ENCODE assay signal across 1 cellular context in the genomic region with DNA sequence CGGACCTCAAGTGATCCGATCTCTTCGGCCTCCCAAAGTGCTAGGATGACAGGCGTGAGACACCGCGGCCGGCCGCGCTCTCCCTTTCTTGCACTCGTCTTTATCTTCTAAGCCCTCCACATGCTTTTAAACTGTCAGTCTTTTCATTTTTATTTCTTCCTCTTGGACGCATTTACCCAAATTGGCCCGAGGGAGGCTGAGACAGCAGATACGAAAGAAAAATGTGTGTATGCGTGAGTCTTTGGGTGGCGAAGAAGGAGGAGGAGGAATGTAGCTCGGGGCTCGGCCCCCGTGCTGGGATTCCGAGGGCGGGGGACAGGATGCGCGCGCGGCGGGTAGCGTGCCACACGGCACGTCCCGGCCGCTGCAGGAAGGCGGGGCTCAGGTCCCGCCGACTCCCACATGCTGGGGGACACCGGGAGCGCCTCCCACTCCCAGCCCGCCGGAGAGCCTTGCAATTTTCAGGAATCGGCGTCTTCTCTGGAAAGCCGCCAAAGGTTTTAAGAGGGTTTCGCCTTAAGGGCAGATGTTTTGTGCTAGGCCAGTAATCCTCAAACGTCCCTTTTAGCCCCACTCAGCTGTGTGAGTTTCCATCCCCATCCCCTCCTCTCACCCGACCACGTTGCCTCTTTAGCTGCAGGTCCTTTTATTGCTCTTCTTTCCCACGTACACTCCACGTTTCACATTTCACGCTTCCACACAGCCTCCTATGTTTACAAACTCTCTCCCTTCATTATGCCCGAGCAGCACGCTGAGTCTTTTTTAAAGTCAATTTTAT.
TF ChIP-seq lines count a peak whose summit lies in the region.

No MANE protein-coding gene starts in this region.

TF ChIP-seq in K562, 482 proteins besides CTCF, POLR2A, EP300 and RAD21 (continued from another document and continues in another):
- TF ChIP-seq TRIM25 (IDR thresholded peaks at IDR 0.05; ENCODE audit: borderline replicate concordance) (no peak), PURB (CRISPR knock-in tag; IDR thresholded peaks at IDR 0.05; ENCODE audit: low read depth) (no peak), BDP1 (IDR thresholded peaks at IDR 0.05; ENCODE audit: insufficient read depth, insufficient read length) (no peak), NFXL1 (CRISPR knock-in tag; IDR thresholded peaks at IDR 0.05) (no peak), NR2F6 (CRISPR knock-in tag; IDR thresholded peaks at IDR 0.05) (no peak), HNRNPLL (IDR thresholded peaks at IDR 0.05; ENCODE audit: low read depth, low read length, poor library complexity, severe bottlenecking) (peak; percentile 68), SUPT5H (IDR thresholded peaks at IDR 0.05) (peak; percentile 65), RAD51 (IDR thresholded peaks at IDR 0.05; ENCODE audit: borderline replicate concordance, low read depth) (no peak), EWSR1 (IDR thresholded peaks at IDR 0.05; ENCODE audit: borderline replicate concordance, low read depth, partially characterized antibody) (no peak), FUS (optimal IDR thresholded peaks at IDR 0.05; ENCODE audit: low read depth, low read length) (no peak), NFATC3 (IDR thresholded peaks at IDR 0.05) (no peak), HDAC6 (IDR thresholded peaks at IDR 0.05; ENCODE audit: low read depth, low read length) (no peak), ESRRA (IDR thresholded peaks at IDR 0.05; ENCODE audit: borderline replicate concordance, low read depth) (no peak), CBX1 (IDR thresholded peaks at IDR 0.05; ENCODE audit: low read depth) (no peak), NRF1 (conservative IDR thresholded peaks at IDR 0.05 in 1 of 2, IDR thresholded peaks at IDR 0.05 in 1 of 2) (peak; percentile 86 to 88), HDAC1 (IDR thresholded peaks at IDR 0.05) (no peak; a peak in 1 of 4 replicates), PRMT5 (CRISPR knock-in tag; IDR thresholded peaks at IDR 0.05) (no peak), HCFC1 (IDR thresholded peaks at IDR 0.05; ENCODE audit: low read depth, low read length) (no peak), SMAD2 (IDR thresholded peaks at IDR 0.05; ENCODE audit: low read depth, low read length) (no peak), MYNN (IDR thresholded peaks at IDR 0.05) (no peak), MYNN (CRISPR knock-in tag; IDR thresholded peaks at IDR 0.05) (no peak), ZNF408 (CRISPR knock-in tag; IDR thresholded peaks at IDR 0.05; ENCODE audit: low read depth) (no peak), JUNB (CRISPR knock-in tag; conservative IDR thresholded peaks at IDR 0.05) (no peak), HEY1 (CRISPR knock-in tag; IDR thresholded peaks at IDR 0.05; ENCODE audit: borderline replicate concordance) (no peak), ZNF133 (CRISPR knock-in tag; IDR thresholded peaks at IDR 0.05) (no peak), RBM25 (IDR thresholded peaks at IDR 0.05; ENCODE audit: low read depth, low read length, severe bottlenecking) (no peak), KDM1A (IDR thresholded peaks at IDR 0.05) (peak in 1 of 2 experiments; percentile 7; a peak in 2 of 4 replicates), SFPQ (IDR thresholded peaks at IDR 0.05; ENCODE audit: low read depth, low read length) (no peak), YBX1 (IDR thresholded peaks at IDR 0.05) (no peak), LARP7 (IDR thresholded peaks at IDR 0.05) (no peak), SIN3B (IDR thresholded peaks at IDR 0.05; ENCODE audit: low read depth) (no peak), USF1 (CRISPR knock-in tag; IDR thresholded peaks at IDR 0.05) (no peak), POLR2H (tag; IDR thresholded peaks at IDR 0.05; ENCODE audit: low read depth) (no peak), NEUROD1 (IDR thresholded peaks at IDR 0.05; ENCODE audit: borderline replicate concordance, low read depth, low read length, partially characterized antibody) (peak; percentile 8), FOXA1 (IDR thresholded peaks at IDR 0.05; ENCODE audit: borderline replicate concordance) (no peak), CEBPZ (IDR thresholded peaks at IDR 0.05; ENCODE audit: borderline replicate concordance, low read depth, low read length) (no peak), TAF1 (IDR thresholded peaks at IDR 0.05; ENCODE audit: control insufficient read depth, extremely low read depth, insufficient read depth, low read length, severe bottlenecking) (no peak), MAFF (IDR thresholded peaks at IDR 0.05; ENCODE audit: low read length) (no peak), SMC3 (conservative IDR thresholded peaks at IDR 0.05; ENCODE audit: insufficient read depth, low read depth, low read length) (no peak), CREB1 (IDR thresholded peaks at IDR 0.05) (no peak), CREB1 (CRISPR knock-in tag; IDR thresholded peaks at IDR 0.05) (no peak), U2AF1 (optimal IDR thresholded peaks at IDR 0.05; ENCODE audit: low read depth, low read length) (no peak), PHF21A (IDR thresholded peaks at IDR 0.05; ENCODE audit: borderline replicate concordance, low read depth) (no peak), NELFE (IDR thresholded peaks at IDR 0.05; ENCODE audit: insufficient read depth, insufficient read length) (no peak), ZKSCAN3 (CRISPR knock-in tag; IDR thresholded peaks at IDR 0.05) (no peak), KDM5B (IDR thresholded peaks at IDR 0.05; ENCODE audit: insufficient replicate concordance, low read depth, low read length) (no peak), ZNF778 (CRISPR knock-in tag; IDR thresholded peaks at IDR 0.05) (no peak), ZKSCAN1 (IDR thresholded peaks at IDR 0.05; ENCODE audit: low read depth, low read length) (no peak), GATAD2A (IDR thresholded peaks at IDR 0.05) (no peak), NR2C1 (IDR thresholded peaks at IDR 0.05) (no peak), NR2C1 (tag; IDR thresholded peaks at IDR 0.05) (no peak), KLF6 (CRISPR knock-in tag; IDR thresholded peaks at IDR 0.05; ENCODE audit: borderline replicate concordance) (no peak), RBFOX2 (IDR thresholded peaks at IDR 0.05; ENCODE audit: low read depth, low read length) (peak; percentile 85), RBM22 (IDR thresholded peaks at IDR 0.05; ENCODE audit: low read depth, low read length, poor library complexity, severe bottlenecking) (no peak), NCOA1 (IDR thresholded peaks at IDR 0.05; ENCODE audit: low read depth) (no peak), CCNT2 (IDR thresholded peaks at IDR 0.05; ENCODE audit: borderline replicate concordance, extremely low read depth, insufficient read length, low read depth, low read length) (peak; percentile 96), ZNF445 (CRISPR knock-in tag; IDR thresholded peaks at IDR 0.05; ENCODE audit: low read depth) (no peak), RNF2 (IDR thresholded peaks at IDR 0.05) (peak; percentile 75), ZNF512 (tag; IDR thresholded peaks at IDR 0.05) (no peak), KDM4B (IDR thresholded peaks at IDR 0.05; ENCODE audit: borderline replicate concordance in 2 of 2, low read depth in 1 of 2) (no peak), STAG1 (CRISPR knock-in tag; IDR thresholded peaks at IDR 0.05; ENCODE audit: borderline replicate concordance) (no peak)
- TF ChIP-seq, protein P1, sequence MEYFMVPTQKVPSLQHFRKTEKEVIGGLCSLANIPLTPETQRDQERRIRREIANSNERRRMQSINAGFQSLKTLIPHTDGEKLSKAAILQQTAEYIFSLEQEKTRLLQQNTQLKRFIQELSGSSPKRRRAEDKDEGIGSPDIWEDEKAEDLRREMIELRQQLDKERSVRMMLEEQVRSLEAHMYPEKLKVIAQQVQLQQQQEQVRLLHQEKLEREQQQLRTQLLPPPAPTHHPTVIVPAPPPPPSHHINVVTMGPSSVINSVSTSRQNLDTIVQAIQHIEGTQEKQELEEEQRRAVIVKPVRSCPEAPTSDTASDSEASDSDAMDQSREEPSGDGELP (CRISPR knock-in tag; IDR thresholded peaks at IDR 0.05; ENCODE audit: borderline replicate concordance): peak; percentile 80
- TF ChIP-seq, protein P2, sequence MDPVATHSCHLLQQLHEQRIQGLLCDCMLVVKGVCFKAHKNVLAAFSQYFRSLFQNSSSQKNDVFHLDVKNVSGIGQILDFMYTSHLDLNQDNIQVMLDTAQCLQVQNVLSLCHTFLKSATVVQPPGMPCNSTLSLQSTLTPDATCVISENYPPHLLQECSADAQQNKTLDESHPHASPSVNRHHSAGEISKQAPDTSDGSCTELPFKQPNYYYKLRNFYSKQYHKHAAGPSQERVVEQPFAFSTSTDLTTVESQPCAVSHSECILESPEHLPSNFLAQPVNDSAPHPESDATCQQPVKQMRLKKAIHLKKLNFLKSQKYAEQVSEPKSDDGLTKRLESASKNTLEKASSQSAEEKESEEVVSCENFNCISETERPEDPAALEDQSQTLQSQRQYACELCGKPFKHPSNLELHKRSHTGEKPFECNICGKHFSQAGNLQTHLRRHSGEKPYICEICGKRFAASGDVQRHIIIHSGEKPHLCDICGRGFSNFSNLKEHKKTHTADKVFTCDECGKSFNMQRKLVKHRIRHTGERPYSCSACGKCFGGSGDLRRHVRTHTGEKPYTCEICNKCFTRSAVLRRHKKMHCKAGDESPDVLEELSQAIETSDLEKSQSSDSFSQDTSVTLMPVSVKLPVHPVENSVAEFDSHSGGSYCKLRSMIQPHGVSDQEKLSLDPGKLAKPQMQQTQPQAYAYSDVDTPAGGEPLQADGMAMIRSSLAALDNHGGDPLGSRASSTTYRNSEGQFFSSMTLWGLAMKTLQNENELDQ (CRISPR knock-in tag; IDR thresholded peaks at IDR 0.05; ENCODE audit: borderline replicate concordance): no peak
